Comparison of ENCODE assay signal across 10 cellular contexts in the genomic region with DNA sequence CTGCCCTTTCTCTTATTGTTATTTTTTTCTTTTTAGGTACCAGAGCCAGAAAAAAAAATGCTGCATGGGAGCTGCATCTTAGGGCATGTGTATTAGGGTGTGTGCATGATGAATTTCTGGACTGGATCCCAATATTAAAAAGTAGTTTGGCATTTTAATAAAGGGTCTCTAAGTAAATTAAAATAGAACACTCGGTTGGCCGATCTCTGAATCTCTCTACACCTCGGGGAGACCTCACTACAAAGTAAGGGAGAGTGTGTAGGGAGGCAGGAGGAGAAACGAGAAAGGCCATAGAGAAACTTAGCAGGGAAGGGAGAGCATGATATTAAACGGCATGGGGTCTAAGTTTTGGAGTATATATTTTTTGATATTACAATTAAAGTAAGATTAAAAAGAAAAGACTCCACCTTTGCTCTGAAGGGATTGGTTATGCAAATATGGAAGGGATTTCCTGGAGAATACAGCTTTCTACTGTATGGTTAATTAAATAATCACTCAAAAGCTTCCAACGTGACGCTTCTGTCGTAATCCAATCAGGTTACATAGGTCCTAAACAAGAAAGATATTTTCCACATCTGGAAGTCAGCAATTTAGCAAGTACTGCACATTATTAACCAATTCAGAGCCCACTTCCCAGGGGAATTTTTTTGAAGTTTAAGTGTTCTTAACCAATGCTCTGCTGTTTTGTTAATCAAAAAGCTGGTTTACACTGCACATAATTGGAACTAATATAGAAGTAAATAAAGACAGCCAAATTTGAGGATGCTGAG. TPM values are rescaled to one million over a fixed set of nuclear protein-coding genes. Genes with fewer than 3 reads are reported as not detected.
A peak's percentile ranks its signal among the peaks of the same experiment; 100 is the strongest.
DNase-seq lines count a peak whose midpoint lies in the region; ATAC-seq and TF ChIP-seq lines count a peak whose summit lies in the region.
"Had no signal": no experiment of that assay in that cellular context is flagged by ENCODE, and none has a peak within 500 bp of the region (broad histone marks: within the 10 kb centered on the region; RNA-seq: fewer than 3 reads in every experiment).

No MANE protein-coding gene starts in this region.

- H3K27me3 ChIP-seq in CD4-positive, alpha-beta T cell (ENCODE audit: control insufficient read depth, insufficient read depth, low read length), result peaks cover 69% of the 10 kb centered on the region

- no peak for TF ChIP-seq CTCF in AG04449 (IDR thresholded peaks at IDR 0.05; ENCODE audit: insufficient read depth, low read length, missing control alignments)
- TF ChIP-seq CTCF in endothelial cell (IDR thresholded peaks at IDR 0.05; ENCODE audit: unreplicated experiment), result no peak
- TF ChIP-seq CTCF in CD4-positive, alpha-beta T cell (IDR thresholded peaks at IDR 0.05), result no peak

- POLR2A ChIA-PET in AG04449 (lab: Yijun Ruan, JAX), result no interaction called here
- POLR2A ChIA-PET in CD4-positive, alpha-beta T cell (lab: Charles Lee), result no interaction called here

- H3K9me3 Mint-ChIP-seq in endothelial cell (ENCODE audit: unreplicated experiment) (no peaks in the 10 kb centered on the region), naive B cell (no peaks in the 10 kb centered on the region)
- H3K9me3 Mint-ChIP-seq in CD4-positive, alpha-beta T cell, result no peaks in the 10 kb centered on the region

- H3K9me3 ChIP-seq in CD4-positive, alpha-beta T cell (ENCODE audit: control insufficient read depth, low read length), result no peaks in the 10 kb centered on the region

- H3K4me1 Mint-ChIP-seq in endothelial cell (ENCODE audit: unreplicated experiment) (peaks cover 27% of the 10 kb centered on the region), naive B cell (peaks cover 27 to 48% (median 31%) of the 10 kb centered on the region in 3 donors)
- peaks cover 22% of the 10 kb centered on the region for H3K4me1 Mint-ChIP-seq in CD4-positive, alpha-beta T cell (ENCODE audit: low read depth)

- H3K27me3 Mint-ChIP-seq in endothelial cell (ENCODE audit: unreplicated experiment) (peaks cover 15% of the 10 kb centered on the region), naive B cell (peaks cover 8 to 25% (median 10%) of the 10 kb centered on the region in 3 donors)
- peaks cover 33% of the 10 kb centered on the region for H3K27me3 Mint-ChIP-seq in CD4-positive, alpha-beta T cell

- intact Hi-C loops in left colon (cut with DNase I, micrococcal nuclease), result no loop called here
- intact Hi-C loops in CD4-positive, alpha-beta T cell (cut with DNase I, micrococcal nuclease), result no loop called here

- peaks cover 8% of the 10 kb centered on the region for H3K36me3 Mint-ChIP-seq in endothelial cell (ENCODE audit: low read depth, unreplicated experiment)
- peaks cover 0 to 14% of the 10 kb centered on the region in 2 donors for H3K36me3 Mint-ChIP-seq in naive B cell
- peaks cover 5% of the 10 kb centered on the region for H3K36me3 Mint-ChIP-seq in CD4-positive, alpha-beta T cell (ENCODE audit: low read depth)

- DNase-seq in AG04449 (ENCODE audit: low read depth, low spot score) (no peak), NCI-H460 (ENCODE audit: extremely low read depth, low read depth) (peak; percentile 38), endothelial cell (ENCODE audit: low spot score) (no peak), naive B cell (no peak), left colon (no peak)
- DNase-seq in CD4-positive, alpha-beta T cell, result no peak
- DNase-seq: mammary epithelial cell; stimulated activated naive CD4-positive, alpha-beta T cell treated with Interleukin-2 at 50 U/mL for 16 hours had no signal

- peak overlapping the region; percentile 81 for H3K4me3 ChIP-seq in AG04449 (ENCODE audit: low read depth, low read length)

- H3K27ac ChIP-seq in CD4-positive, alpha-beta T cell (ENCODE audit: low read depth, low read length), result no peak overlapping the region

- no peak for ATAC-seq in naive B cell (ENCODE audit: low read depth in 2 of 2)
- no peak for ATAC-seq in HG02852 (IDR thresholded peaks at IDR 0.05; ENCODE audit: unreplicated experiment)
- ATAC-seq in left colon, result no peak
- no peak for ATAC-seq in CD4-positive, alpha-beta T cell (ENCODE audit: poor library complexity)
- no peak for ATAC-seq in GM18867 (IDR thresholded peaks at IDR 0.05; ENCODE audit: unreplicated experiment)

- H3K4me3 Mint-ChIP-seq in endothelial cell (ENCODE audit: unreplicated experiment), result peak overlapping the region; percentile 81
- peak overlapping the region in 5 of 8 donors; percentile 34 to 63 (median 42) for H3K4me3 Mint-ChIP-seq in naive B cell
- H3K4me3 Mint-ChIP-seq in CD4-positive, alpha-beta T cell, result no peak overlapping the region

- CTCF ChIA-PET in AG04449 (lab: Yijun Ruan, JAX), result interaction anchor here (0.7 to 1.7 kb wide), 3 partner anchors 10 to 370 kb away, joined by 3 to 4 read pairs (median 3); no protein-coding TSS in a partner anchor
- CTCF ChIA-PET in CD4-positive, alpha-beta T cell (lab: Charles Lee), result interaction anchor here (0.7 kb wide), 1 partner anchor 178 kb away, joined by 3 read pairs; no protein-coding TSS in a partner anchor

- no peak overlapping the region for H3K27ac Mint-ChIP-seq in endothelial cell (ENCODE audit: unreplicated experiment)
- peak overlapping the region in 3 of 6 donors; percentile 16 to 50 (median 36) for H3K27ac Mint-ChIP-seq in naive B cell
- H3K27ac Mint-ChIP-seq in CD4-positive, alpha-beta T cell, result no peak overlapping the region

RNA-seq across cellular contexts. Expression of gene ZEB2, which starts 1.0 kb away (rescaled TPM):
- 37.8 and 50.0 TPM in 2 replicates for total RNA-seq in NCI-H460 (2014; rRNA removed; shearing (Covaris generic))
- polyA plus RNA-seq in NCI-H460 (2014; cell fraction: nucleus; rRNA removed), result 6.7 and 13.4 TPM in 2 replicates
- 109 TPM for total RNA-seq in endothelial cell (ENCODE audit: unreplicated experiment)
- 10 to 100 TPM; 62.2 to 96.5 (median 73.1) TPM for polyA plus RNA-seq in naive B cell (ENCODE audit: low read depth in 6 of 6)
- total RNA-seq in left colon, result 10 to 100 TPM; 15.4 to 41.1 TPM
- total RNA-seq in CD4-positive, alpha-beta T cell, result 10 to 100 TPM; 12.3 to 13.4 TPM
